8 cellular contexts compared by ENCODE assay signal in the genomic region with DNA sequence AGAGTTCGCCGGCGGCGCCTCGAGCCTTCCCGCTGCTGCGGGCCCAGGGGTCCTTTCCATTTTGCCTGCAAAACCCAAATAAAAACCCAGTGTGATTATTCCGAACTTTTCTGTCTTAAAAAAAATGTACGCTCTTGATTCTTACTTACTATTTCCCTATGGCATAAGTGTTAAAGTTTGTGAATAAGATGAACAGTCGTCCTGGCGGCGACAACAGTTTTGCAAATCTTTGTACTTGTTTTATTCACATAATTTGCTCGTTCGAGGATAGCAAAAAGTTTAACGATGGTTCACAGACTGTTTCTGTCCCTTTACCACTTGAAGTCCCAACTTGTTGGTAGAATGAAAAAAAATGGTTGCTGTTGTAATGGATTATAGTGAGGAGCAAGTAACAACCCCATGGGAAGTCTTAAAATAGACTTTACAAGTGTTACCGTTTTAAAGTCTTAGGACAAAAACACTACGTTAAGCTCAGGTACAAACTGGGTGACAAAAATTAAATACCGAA. TPM values are rescaled to one million over a fixed set of nuclear protein-coding genes. Genes with fewer than 3 reads are reported as not detected.
DNase-seq lines count a peak whose midpoint lies in the region; ATAC-seq, FAIRE-seq and TF ChIP-seq lines count a peak whose summit lies in the region.

No MANE protein-coding gene starts in this region.

- POLR2A ChIA-PET in CD4-positive, alpha-beta T cell (lab: Charles Lee), result no interaction called here
- POLR2A ChIA-PET in GM12878 (lab: Charles Lee), result interaction anchor here (0.6 to 0.7 kb wide), 2 partner anchors 9 to 13 kb away, joined by 3 to 4 read pairs; no protein-coding TSS in a partner anchor

- TF ChIP-seq EP300 in GM12878 (IDR thresholded peaks at IDR 0.05; ENCODE audit: borderline replicate concordance in 1 of 2, control insufficient read depth in 1 of 2, low read depth in 2 of 2, low read length in 2 of 2), result no peak

- TF ChIP-seq POLR2A in GM12878 (IDR thresholded peaks at IDR 0.05; ENCODE audit: low read depth, low read length) (no peak), right lobe of liver (IDR thresholded peaks at IDR 0.05) (no peak)

- RAD21 ChIA-PET in GM12878 (lab: Charles Lee; ENCODE audit: unreplicated experiment), result interaction anchor here (1.2 kb wide), 1 partner anchor 31 kb away, joined by 3 read pairs; no protein-coding TSS in a partner anchor

- DNase-seq in CD4-positive, alpha-beta T cell, result no peak
- peak; percentile 19 for DNase-seq in LHCN-M2 (ENCODE audit: low read depth)
- no peak for DNase-seq in GM12878 (ENCODE audit: low read depth, low spot score)
- no peak for DNase-seq in right lobe of liver
- no peak for DNase-seq in type B pancreatic cell (ENCODE audit: extremely low spot score, unreplicated experiment)
- no peak for DNase-seq in GM13976 (ENCODE audit: low spot score)
- DNase-seq in HuH-7.5 (ENCODE audit: low spot score), result no peak
- no peak for DNase-seq in SIG-M5 (lab: John Stamatoyannopoulos, UW)

- peak overlapping the region; percentile 80; the same call in 1 of the 2 replicates for H3K4me2 ChIP-seq in GM12878 (ENCODE audit: control insufficient read depth, insufficient read depth)

- in situ Hi-C loops in GM12878 (cut with MboI) (no loop called here), GM13976 (cut with MboI; ENCODE audit: low sequenced_read_pairs, unreplicated experiment) (no loop called here)

- H2AFZ ChIP-seq in GM12878 (ENCODE audit: control insufficient read depth, low read depth, low read length), result peak overlapping the region; percentile 68

- TF ChIP-seq CTCF in CD4-positive, alpha-beta T cell (IDR thresholded peaks at IDR 0.05), result no peak
- TF ChIP-seq CTCF in GM12878 (IDR thresholded peaks at IDR 0.05 in 2 of 3, conservative IDR thresholded peaks at IDR 0.05 in 1 of 3; ENCODE audit: control insufficient read depth in 2 of 3, extremely low read depth in 1 of 3, insufficient read depth in 1 of 3, low read depth in 3 of 3, low read length in 3 of 3) (no peak), right lobe of liver (IDR thresholded peaks at IDR 0.05) (no peak), type B pancreatic cell (conservative IDR thresholded peaks at IDR 0.05) (no peak), GM13976 (IDR thresholded peaks at IDR 0.05; ENCODE audit: borderline replicate concordance, control extremely low read depth, extremely low read depth, insufficient read depth, missing control alignments) (no peak)

- H3K9me3 Mint-ChIP-seq in CD4-positive, alpha-beta T cell, result no peaks in the 10 kb centered on the region
- no peaks in the 10 kb centered on the region for H3K9me3 Mint-ChIP-seq in type B pancreatic cell

- H3K27ac Mint-ChIP-seq in CD4-positive, alpha-beta T cell, result peak overlapping the region; percentile 96
- H3K27ac Mint-ChIP-seq in type B pancreatic cell, result peak overlapping the region; percentile 99

- no peak for ATAC-seq in CD4-positive, alpha-beta T cell (ENCODE audit: poor library complexity)
- ATAC-seq in GM12878 (peak; percentile 13), right lobe of liver (no peak)

- no peaks in the 10 kb centered on the region for H3K4me1 ChIP-seq in GM12878 (ENCODE audit: control insufficient read depth, insufficient read depth, low read length)
- H3K4me1 ChIP-seq in right lobe of liver, result peaks cover 0 to 15% (median 7%) of the 10 kb centered on the region in 4 donors

- TSS peak; percentile 69 for BruUV-seq in GM12878 (replicated peaks; lab: Mats Ljungman, UMichigan)

- TF ChIP-seq RAD21 in GM12878 (IDR thresholded peaks at IDR 0.05; ENCODE audit: insufficient read depth, low read depth, low read length), result no peak

- H3K36me3 ChIP-seq in GM12878 (ENCODE audit: control insufficient read depth in 2 of 2, insufficient read depth in 2 of 2, low read length in 1 of 2) (peaks cover 0 to 15% of the 10 kb centered on the region in 2 experiments; a peak in 2 of 4 replicates), right lobe of liver (peaks cover 0 to 11% (median 5%) of the 10 kb centered on the region in 4 donors)

- 1% methylated on average over 18 of the region's 18 CpGs for WGBS in GM12878 (ENCODE audit: insufficient coverage, insufficient replicate concordance, low lambda C conversion rate, missing lambda C conversion rate)
- 2% methylated on average over 11 of the region's 18 CpGs for WGBS in right lobe of liver (ENCODE audit: insufficient coverage, low coverage, low lambda C conversion rate, missing lambda C conversion rate)

- H3K36me3 Mint-ChIP-seq in CD4-positive, alpha-beta T cell (ENCODE audit: low read depth), result peaks cover 47% of the 10 kb centered on the region
- peaks cover 32% of the 10 kb centered on the region for H3K36me3 Mint-ChIP-seq in type B pancreatic cell

- H3K27me3 Mint-ChIP-seq in CD4-positive, alpha-beta T cell, result no peaks in the 10 kb centered on the region
- H3K27me3 Mint-ChIP-seq in type B pancreatic cell, result no peaks in the 10 kb centered on the region

- intact Hi-C loops in CD4-positive, alpha-beta T cell (cut with DNase I, micrococcal nuclease), result loop anchor here in 1 of 2 experiments (5.0 to 10.0 kb wide), 2 partner anchors 1312 to 1970 kb away; a partner anchor contains a TSS
- intact Hi-C loops in GM12878 (cut with micrococcal nuclease; ENCODE audit: unreplicated experiment), result loop anchor here (5.0 to 10.0 kb wide), 3 partner anchors 142 to 1322 kb away; a partner anchor contains a TSS
- intact Hi-C loops in right lobe of liver (cut with DNase I), result no loop called here

- FAIRE-seq in GM12878 (lab: Jason Lieb, UNC), result no peak

- peak overlapping the region; percentile 96 for H3K4me3 Mint-ChIP-seq in CD4-positive, alpha-beta T cell
- peak overlapping the region; percentile 99 for H3K4me3 Mint-ChIP-seq in type B pancreatic cell

- H3K4me3 ChIP-seq in GM12878, result peak overlapping the region; percentile 86
- H3K4me3 ChIP-seq in right lobe of liver, result peak overlapping the region; percentile 60 to 84 (median 72)

- CTCF ChIA-PET in CD4-positive, alpha-beta T cell (lab: Charles Lee), result interaction anchor here (0.8 kb wide), 1 partner anchor 11 kb away, joined by 3 read pairs; no protein-coding TSS in a partner anchor
- CTCF ChIA-PET in GM12878 (lab: Yijun Ruan, JAX), result interaction anchor here (0.7 to 5.4 kb wide), 3 partner anchors 11 to 730 kb away, joined by 3 to 48 read pairs (median 3); no protein-coding TSS in a partner anchor

- peak overlapping the region; percentile 86 for H3K27ac ChIP-seq in CD4-positive, alpha-beta T cell (ENCODE audit: low read depth, low read length)
- H3K27ac ChIP-seq in GM12878 (ENCODE audit: control insufficient read depth, insufficient read depth) (peak overlapping the region; percentile 93), right lobe of liver (peak overlapping the region; percentile 60 to 87 (median 77))

- H4K20me1 ChIP-seq in GM12878 (ENCODE audit: control insufficient read depth, insufficient read depth), result no peaks in the 10 kb centered on the region

- H3K4me1 Mint-ChIP-seq in CD4-positive, alpha-beta T cell (ENCODE audit: low read depth), result peaks cover 51% of the 10 kb centered on the region
- peaks cover 41% of the 10 kb centered on the region for H3K4me1 Mint-ChIP-seq in type B pancreatic cell (ENCODE audit: unreplicated experiment)

- H3K27me3 ChIP-seq in CD4-positive, alpha-beta T cell (ENCODE audit: control insufficient read depth, insufficient read depth, low read length), result no peaks in the 10 kb centered on the region
- H3K27me3 ChIP-seq in GM12878 (replicated peaks in 1 of 2; ENCODE audit: control insufficient read depth in 2 of 2, insufficient read depth in 2 of 2, low read length in 1 of 2) (no peaks in the 10 kb centered on the region), right lobe of liver (no peaks in the 10 kb centered on the region)

- no peaks in the 10 kb centered on the region for H3K9me3 ChIP-seq in CD4-positive, alpha-beta T cell (ENCODE audit: control insufficient read depth, low read length)
- H3K9me3 ChIP-seq in GM12878 (replicated peaks; ENCODE audit: control insufficient read depth, insufficient read depth, low read length), result no peaks in the 10 kb centered on the region
- no peaks in the 10 kb centered on the region for H3K9me3 ChIP-seq in right lobe of liver

- peaks cover 53% of the 10 kb centered on the region for H3K79me2 ChIP-seq in GM12878 (ENCODE audit: control insufficient read depth, insufficient read depth, low read length)

- peak overlapping the region; percentile 97 for H3K9ac ChIP-seq in GM12878 (ENCODE audit: control insufficient read depth, insufficient read depth, low read length)

- SMC1A ChIA-PET in GM12878 (lab: Charles Lee; ENCODE audit: uncharacterized antibody, unreplicated experiment), result interaction anchor here (0.7 to 1.5 kb wide), 2 partner anchors 10 to 191 kb away, joined by 3 to 4 read pairs; no protein-coding TSS in a partner anchor

RNA-seq across cellular contexts. Expression of a gene that starts 0.5 kb away (rescaled TPM):
- total RNA-seq in CD4-positive, alpha-beta T cell, result 10 to 100 TPM; 47.1 to 49.4 TPM
- total RNA-seq in LHCN-M2 (2014; rRNA removed) (43.9 and 71.4 TPM in 2 replicates), GM12878 (2014; rRNA removed) (68.2 and 88.6 TPM in 2 replicates), GM12878 (2014; rRNA removed; fragmentation: Illumina TruSeq; extraction: Trizol) (105 and 113 TPM in 2 replicates), GM12878 (2021) (41.4 and 46.9 TPM in 2 replicates), right lobe of liver (10 to 100 TPM in 4 of 6 experiments, 1 to 10 TPM in 2; 6.8 to 16.6 (median 11.3) TPM), type B pancreatic cell (ENCODE audit: low replicate concordance) (27.1 and 39.6 TPM in 2 replicates)
- polyA plus RNA-seq in LHCN-M2 (2012), result 31.4 TPM
- 106 and 110 TPM in 2 replicates for total RNA-seq in GM12878 (2013; cell fraction: nucleolus; rRNA removed)
- 44.3 TPM for polyA plus RNA-seq in GM12878 (2011; ENCODE audit: low read depth)
- polyA plus RNA-seq in GM12878 (2011; rRNA removed) (78.2 and 117 TPM in 2 replicates), GM12878 (2014; fragmentation: Illumina TruSeq; extraction: Trizol) (96.3 and 124 TPM in 2 replicates), GM12878 (2014; fragmentation: Nextera tagmentation; extraction: Ambion mirVana) (100 to 1,000 TPM; 127 to 140 TPM), GM12878 (2014; rRNA removed) (155 and 173 TPM in 2 replicates), GM12878 (2016; fragmentation: Nextera tagmentation; extraction: Ambion mirVana) (100 to 1,000 TPM in 1 of 2 experiments, 10 to 100 TPM in 1; 98.6 to 109 TPM)
- 57.8 and 62.7 TPM in 2 replicates for polyA plus RNA-seq in GM12878 (2011; cell fraction: cytosol; rRNA removed)
- 52.8 and 72.3 TPM in 2 replicates for polyA plus RNA-seq in GM12878 (2011; cell fraction: nucleus; rRNA removed)
- polyA plus RNA-seq in GM12878 (2012), result 53.0 and 65.0 TPM in 2 replicates
- polyA minus RNA-seq in GM12878 (2011; rRNA and poly(A)+ RNA removed), result 52.0 and 79.2 TPM in 2 replicates
- 8.4 and 14.9 TPM in 2 replicates for polyA minus RNA-seq in GM12878 (2011; cell fraction: cytosol; rRNA and poly(A)+ RNA removed)
- polyA minus RNA-seq in GM12878 (2011; cell fraction: nucleus; rRNA and poly(A)+ RNA removed), result 30.6 and 49.6 TPM in 2 replicates

RNA-seq across cellular contexts. Expression of a gene that starts 40.1 kb away (rescaled TPM):
- total RNA-seq in CD4-positive, alpha-beta T cell, result not detected
- total RNA-seq in LHCN-M2 (2014; rRNA removed) (1.5 and 3.6 TPM in 2 replicates), GM12878 (2014; rRNA removed) (not detected in 2 replicates), GM12878 (2014; rRNA removed; fragmentation: Illumina TruSeq; extraction: Trizol) (not detected in 2 replicates), GM12878 (2021) (0.31 TPM in 1 of 2 replicates, not detected in the other), right lobe of liver (not detected), type B pancreatic cell (ENCODE audit: low replicate concordance) (not detected in 2 replicates)
- 0.69 TPM for polyA plus RNA-seq in LHCN-M2 (2012)
- 2.5 and 2.9 TPM in 2 replicates for total RNA-seq in GM12878 (2013; cell fraction: nucleolus; rRNA removed)
- polyA plus RNA-seq in GM12878 (2011; ENCODE audit: low read depth), result not detected
- polyA plus RNA-seq in GM12878 (2011; rRNA removed) (0.12 and 0.19 TPM in 2 replicates), GM12878 (2014; fragmentation: Illumina TruSeq; extraction: Trizol) (0.13 TPM in 1 of 2 replicates, not detected in the other), GM12878 (2014; fragmentation: Nextera tagmentation; extraction: Ambion mirVana) (under 1 TPM; 0.37 to 0.46 TPM), GM12878 (2014; rRNA removed) (0.19 TPM in 1 of 2 replicates, not detected in the other), GM12878 (2016; fragmentation: Nextera tagmentation; extraction: Ambion mirVana) (under 1 TPM; 0.31 to 0.40 TPM)
- polyA plus RNA-seq in GM12878 (2011; cell fraction: cytosol; rRNA removed), result not detected in 2 replicates
- 0.18 and 0.37 TPM in 2 replicates for polyA plus RNA-seq in GM12878 (2011; cell fraction: nucleus; rRNA removed)
- 0.24 and 0.45 TPM in 2 replicates for polyA plus RNA-seq in GM12878 (2012)
- 0.31 and 0.44 TPM in 2 replicates for polyA minus RNA-seq in GM12878 (2011; rRNA and poly(A)+ RNA removed)
- not detected in 2 replicates for polyA minus RNA-seq in GM12878 (2011; cell fraction: cytosol; rRNA and poly(A)+ RNA removed)
- 0.73 and 0.86 TPM in 2 replicates for polyA minus RNA-seq in GM12878 (2011; cell fraction: nucleus; rRNA and poly(A)+ RNA removed)
